Comparison of ENCODE assay signal across 11 cellular contexts in the genomic region with DNA sequence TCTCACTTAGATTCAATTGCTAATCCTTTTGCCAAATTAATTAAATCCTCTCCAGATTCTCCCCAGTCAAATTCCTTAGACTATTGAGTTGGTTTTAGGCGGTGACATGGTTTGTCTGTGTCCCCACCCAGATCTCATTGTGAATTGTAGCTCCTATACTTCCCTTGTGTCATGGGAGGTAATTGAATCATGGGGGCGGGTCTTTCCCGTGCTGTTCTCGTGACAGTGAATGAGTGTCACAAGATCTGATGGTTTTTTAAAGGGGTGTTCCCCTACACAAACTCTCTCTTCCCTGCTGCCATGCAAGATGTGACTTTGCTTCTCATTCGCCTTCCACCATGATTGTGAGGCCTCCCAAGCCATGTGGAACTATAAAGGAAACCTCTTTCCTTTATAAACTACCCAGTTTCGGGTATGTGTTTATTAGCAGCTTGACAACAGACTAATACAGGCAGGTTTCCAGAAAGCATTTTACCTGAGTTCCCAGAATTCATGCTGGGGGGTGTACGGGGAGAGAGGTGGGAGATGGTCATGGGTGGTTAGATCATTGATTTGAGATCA. TPM values are rescaled to one million over a fixed set of nuclear protein-coding genes. Genes with fewer than 3 reads are reported as not detected.
DNase-seq lines count a peak whose midpoint lies in the region; ATAC-seq and TF ChIP-seq lines count a peak whose summit lies in the region.
"Had no signal": no experiment of that assay in that cellular context is flagged by ENCODE, and none has a peak within 500 bp of the region (broad histone marks: within the 10 kb centered on the region; RNA-seq: fewer than 3 reads in every experiment).

No MANE protein-coding gene starts in this region.

- no peaks in the 10 kb centered on the region for H3K27me3 ChIP-seq in mammary epithelial cell (ENCODE audit: insufficient read depth, low read length)
- no peaks in the 10 kb centered on the region for H3K27me3 ChIP-seq in layer of hippocampus (ENCODE audit: control insufficient read depth, insufficient read depth, low read length)

- H3K4me3 Mint-ChIP-seq in stimulated activated naive CD8-positive, alpha-beta T cell treated with anti-CD3 and anti-CD28 coated beads, Interleukin-15, Interleukin-2, amounts not matched to agents 100 ng/mL and 50 ng/mL, for 24 hours: no peak overlapping the region
- no peak overlapping the region for H3K4me3 Mint-ChIP-seq in stimulated activated effector memory CD8-positive, alpha-beta T cell treated with anti-CD3 and anti-CD28 coated beads, Interleukin-12 subunit alpha, Interleukin-12 subunit beta, amount 100 ng/mL, for 72 hours
- H3K4me3 Mint-ChIP-seq: central memory CD8-positive, alpha-beta T cell had no signal

- no peak for DNase-seq in stimulated activated naive CD8-positive, alpha-beta T cell treated with anti-CD3 and anti-CD28 coated beads, Interleukin-15, Interleukin-2, amounts not matched to agents 100 U/mL and 50 U/mL, for 24 hours
- DNase-seq in mammary epithelial cell: peak; percentile 85
- no peak for DNase-seq in stimulated activated effector memory CD8-positive, alpha-beta T cell treated with anti-CD3 and anti-CD28 coated beads, Interleukin-12 subunit alpha, Interleukin-12 subunit beta, amount 100 ng/mL, for 72 hours (ENCODE audit: low spot score in 2 of 2)
- no peak for DNase-seq in NOMO-1 (lab: John Stamatoyannopoulos, UW; ENCODE audit: unreplicated experiment in 2 of 2)
- no peak for DNase-seq in islet precursor cell
- no peak for DNase-seq in stimulated activated CD4-positive, alpha-beta T cell treated with anti-CD3 and anti-CD28 coated beads, Interleukin-4, amount 100 ng/mL, for 24 hours
- DNase-seq: hippocampal formation, NCI-H1436 treated with DMSO at 0.1 percent for 48 hours had no signal

- no TSS peak for BruUV-seq in mammary epithelial cell (replicated peaks; lab: Mats Ljungman, UMichigan)

- in situ Hi-C loops in mammary epithelial cell (cut with MboI; ENCODE audit: low sequenced_read_pairs in 2 of 2): no loop called here

- H3K9ac ChIP-seq in mammary epithelial cell (ENCODE audit: insufficient read depth, low read length): peak overlapping the region; percentile 71

- no peak overlapping the region for H3K4me3 ChIP-seq in mammary epithelial cell (replicated peaks in 1 of 3; ENCODE audit: insufficient read depth in 1 of 3, low read depth in 2 of 3, low read length in 3 of 3)

- no peaks in the 10 kb centered on the region for H3K79me2 ChIP-seq in mammary epithelial cell (ENCODE audit: insufficient read depth, low read length)

- H3K36me3 ChIP-seq in mammary epithelial cell (ENCODE audit: insufficient read depth, low read length): no peaks in the 10 kb centered on the region

- no peaks in the 10 kb centered on the region for H3K4me1 Mint-ChIP-seq in stimulated activated naive CD8-positive, alpha-beta T cell treated with anti-CD3 and anti-CD28 coated beads, Interleukin-15, Interleukin-2, amounts not matched to agents 100 ng/mL and 50 ng/mL, for 24 hours (ENCODE audit: low read depth)
- H3K4me1 Mint-ChIP-seq in stimulated activated effector memory CD8-positive, alpha-beta T cell treated with anti-CD3 and anti-CD28 coated beads, Interleukin-12 subunit alpha, Interleukin-12 subunit beta, amount 100 ng/mL, for 72 hours: no peaks in the 10 kb centered on the region
- H3K4me1 Mint-ChIP-seq: central memory CD8-positive, alpha-beta T cell had no signal

- no peaks in the 10 kb centered on the region for H3K27me3 Mint-ChIP-seq in stimulated activated naive CD8-positive, alpha-beta T cell treated with anti-CD3 and anti-CD28 coated beads, Interleukin-15, Interleukin-2, amounts not matched to agents 100 ng/mL and 50 ng/mL, for 24 hours
- H3K27me3 Mint-ChIP-seq: central memory CD8-positive, alpha-beta T cell had no signal

- no peak overlapping the region for H2AFZ ChIP-seq in mammary epithelial cell (ENCODE audit: low read depth, low read length)

- 71% methylated on average over 7 of the region's 7 CpGs for WGBS in mammary epithelial cell (ENCODE audit: low coverage, missing lambda C conversion rate)

- H3K27ac ChIP-seq in mammary epithelial cell (ENCODE audit: insufficient read depth, low read depth, low read length): peak overlapping the region; percentile 98
- peak overlapping the region; percentile 50 for H3K27ac ChIP-seq in layer of hippocampus (ENCODE audit: low read depth, low read length)

- H3K9me3 ChIP-seq in mammary epithelial cell (replicated peaks; ENCODE audit: insufficient read depth, low read length): no peaks in the 10 kb centered on the region

- no peak for TF ChIP-seq CTCF in mammary epithelial cell (conservative IDR thresholded peaks at IDR 0.05 in 1 of 2, IDR thresholded peaks at IDR 0.05 in 1 of 2; ENCODE audit: extremely low read depth in 1 of 2, insufficient read depth in 1 of 2, low read depth in 1 of 2, low read length in 2 of 2)

- no peaks in the 10 kb centered on the region for H4K20me1 ChIP-seq in mammary epithelial cell (ENCODE audit: insufficient read depth, low read length)

- no peak overlapping the region for H3K4me2 ChIP-seq in mammary epithelial cell (ENCODE audit: insufficient read depth, low read depth, low read length)

- H3K27ac Mint-ChIP-seq in stimulated activated naive CD8-positive, alpha-beta T cell treated with anti-CD3 and anti-CD28 coated beads, Interleukin-15, Interleukin-2, amounts not matched to agents 100 ng/mL and 50 ng/mL, for 24 hours: peak overlapping the region; percentile 45
- H3K27ac Mint-ChIP-seq in stimulated activated effector memory CD8-positive, alpha-beta T cell treated with anti-CD3 and anti-CD28 coated beads, Interleukin-12 subunit alpha, Interleukin-12 subunit beta, amount 100 ng/mL, for 72 hours: no peak overlapping the region

- CTCF ChIA-PET in mammary epithelial cell (lab: Charles Lee; ENCODE audit: low non-redundant PET): interaction anchor here (0.6 to 1.2 kb wide), 2 partner anchors 9 to 14 kb away, joined by 3 read pairs; no protein-coding TSS in a partner anchor

- H3K4me1 ChIP-seq in mammary epithelial cell (ENCODE audit: insufficient read depth, low read length): peaks cover 34% of the 10 kb centered on the region

- H3K36me3 Mint-ChIP-seq in stimulated activated naive CD8-positive, alpha-beta T cell treated with anti-CD3 and anti-CD28 coated beads, Interleukin-15, Interleukin-2, amounts not matched to agents 100 ng/mL and 50 ng/mL, for 24 hours (ENCODE audit: low read depth): peaks cover 25% of the 10 kb centered on the region
- H3K36me3 Mint-ChIP-seq in stimulated activated effector memory CD8-positive, alpha-beta T cell treated with anti-CD3 and anti-CD28 coated beads, Interleukin-12 subunit alpha, Interleukin-12 subunit beta, amount 100 ng/mL, for 72 hours: peaks cover 6% of the 10 kb centered on the region

- dilution Hi-C loops in mammary epithelial cell (cut with HindIII; ENCODE audit: low sequenced_read_pairs): no loop called here

- intact Hi-C loops in mammary epithelial cell (cut with micrococcal nuclease): no loop called here

- no peaks in the 10 kb centered on the region for H3K9me3 Mint-ChIP-seq in stimulated activated naive CD8-positive, alpha-beta T cell treated with anti-CD3 and anti-CD28 coated beads, Interleukin-15, Interleukin-2, amounts not matched to agents 100 ng/mL and 50 ng/mL, for 24 hours
- no peaks in the 10 kb centered on the region for H3K9me3 Mint-ChIP-seq in stimulated activated effector memory CD8-positive, alpha-beta T cell treated with anti-CD3 and anti-CD28 coated beads, Interleukin-12 subunit alpha, Interleukin-12 subunit beta, amount 100 ng/mL, for 72 hours
- H3K9me3 Mint-ChIP-seq: central memory CD8-positive, alpha-beta T cell had no signal

- no peak for ATAC-seq in stimulated activated naive CD8-positive, alpha-beta T cell treated with anti-CD3 and anti-CD28 coated beads, Interleukin-15, Interleukin-2, amounts not matched to agents 100 U/mL and 50 U/mL, for 24 hours
- ATAC-seq in stimulated activated effector memory CD8-positive, alpha-beta T cell treated with anti-CD3 and anti-CD28 coated beads, Interleukin-12 subunit alpha, Interleukin-12 subunit beta, amount 100 ng/mL, for 72 hours: no peak

RNA-seq across cellular contexts. Expression of gene GARS1, which starts 44.7 kb away (rescaled TPM):
- 100 to 1,000 TPM; 419 to 470 TPM for total RNA-seq in mammary epithelial cell
- 609 TPM for polyA plus RNA-seq in mammary epithelial cell
- 1,008 TPM for polyA minus RNA-seq in mammary epithelial cell

RNA-seq across cellular contexts. Expression of gene GGCT, which starts 45.4 kb away (rescaled TPM):
- 10 to 100 TPM; 25.7 to 60.3 TPM for total RNA-seq in mammary epithelial cell
- polyA plus RNA-seq in mammary epithelial cell: 39.7 TPM
- 11.5 TPM for polyA minus RNA-seq in mammary epithelial cell
